ENCODE assay signal across 8 cellular contexts in the genomic region with DNA sequence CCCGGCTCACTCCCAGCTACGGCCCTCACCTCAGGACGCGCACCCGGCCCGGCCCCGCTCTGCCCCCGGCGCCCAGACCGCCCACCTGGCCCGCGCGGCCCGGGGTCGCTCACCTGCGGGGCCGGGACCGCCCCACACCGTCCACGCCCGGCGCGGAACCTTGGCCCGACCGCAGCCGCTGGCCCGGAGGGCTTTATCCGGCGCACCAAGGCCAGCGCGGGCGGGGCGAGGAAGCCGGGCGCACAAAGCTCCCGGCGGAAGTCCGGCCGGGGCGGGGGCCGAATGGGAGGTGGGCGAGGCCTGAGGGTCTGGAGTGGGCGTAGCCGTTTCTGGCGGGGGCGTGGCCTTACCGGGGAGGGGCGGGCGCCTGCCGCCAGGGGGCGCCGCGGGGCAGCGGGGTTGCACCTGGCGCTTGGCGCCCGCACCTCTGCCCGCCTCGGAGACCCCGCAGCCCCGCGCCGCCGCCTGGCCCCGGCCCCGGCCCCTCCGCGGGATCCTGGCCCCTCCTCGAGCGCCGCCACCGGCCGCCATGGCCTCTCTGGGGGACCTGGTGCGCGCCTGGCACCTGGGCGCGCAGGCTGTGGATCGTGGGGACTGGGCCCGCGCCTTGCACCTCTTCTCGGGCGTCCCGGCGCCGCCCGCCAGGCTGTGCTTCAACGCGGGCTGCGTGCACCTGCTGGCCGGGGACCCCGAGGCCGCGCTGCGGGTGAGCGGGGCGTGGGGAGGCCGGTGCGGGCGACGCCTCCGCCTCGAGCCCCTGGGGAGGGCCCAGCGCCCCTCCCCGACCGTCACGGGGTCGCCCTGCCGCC. TPM values are rescaled to one million over a fixed set of nuclear protein-coding genes. Genes with fewer than 3 reads are reported as not detected.
DNase-seq lines count a peak whose midpoint lies in the region; ATAC-seq and TF ChIP-seq lines count a peak whose summit lies in the region.

A gene with protein sequence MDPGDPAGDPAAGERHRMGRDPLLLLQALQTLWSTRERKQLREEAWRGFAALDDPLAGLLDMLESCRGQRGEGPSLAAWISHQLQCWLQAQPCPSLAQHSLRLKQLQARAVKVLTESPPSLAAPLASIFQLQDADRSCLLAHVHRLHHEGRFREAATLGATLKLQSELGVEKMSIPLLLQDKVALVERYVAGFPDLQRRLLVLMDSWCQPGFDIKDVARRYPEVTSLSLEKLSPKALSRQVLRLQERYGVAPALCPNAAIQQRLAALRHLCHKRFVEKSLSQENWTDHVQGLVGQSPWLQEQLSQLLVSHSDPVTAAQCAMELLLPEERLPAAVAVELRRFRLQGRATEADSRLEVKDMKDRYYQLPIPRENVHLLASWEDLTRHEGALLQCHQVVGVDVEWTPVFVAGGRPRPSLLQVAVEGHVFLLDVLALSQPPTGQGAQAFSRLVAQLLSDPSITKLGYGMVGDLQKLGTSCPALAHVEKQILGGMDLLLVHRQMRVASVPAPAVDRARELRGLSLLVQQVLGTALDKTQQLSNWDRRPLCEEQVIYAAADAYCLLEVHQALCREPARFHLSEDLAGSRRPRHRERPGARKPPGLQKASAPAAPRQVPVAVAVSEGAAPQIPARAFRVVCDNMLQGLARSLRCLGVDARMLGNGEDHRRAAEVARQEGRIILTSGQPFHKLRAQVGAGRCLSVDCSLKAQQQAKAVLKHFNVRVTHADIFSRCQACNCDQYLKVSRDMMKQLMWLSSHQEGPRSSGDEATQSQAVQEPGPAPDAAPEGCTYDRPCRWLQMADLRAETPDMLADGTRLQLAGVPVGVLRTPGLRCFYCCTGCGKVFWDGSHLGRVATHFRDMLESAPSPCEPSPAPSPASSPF (minus strand): TSS at position 162 of the 809 bp plus-strand sequence. CDS start 27,805 bp downstream, outside the sequence.
A gene with protein sequence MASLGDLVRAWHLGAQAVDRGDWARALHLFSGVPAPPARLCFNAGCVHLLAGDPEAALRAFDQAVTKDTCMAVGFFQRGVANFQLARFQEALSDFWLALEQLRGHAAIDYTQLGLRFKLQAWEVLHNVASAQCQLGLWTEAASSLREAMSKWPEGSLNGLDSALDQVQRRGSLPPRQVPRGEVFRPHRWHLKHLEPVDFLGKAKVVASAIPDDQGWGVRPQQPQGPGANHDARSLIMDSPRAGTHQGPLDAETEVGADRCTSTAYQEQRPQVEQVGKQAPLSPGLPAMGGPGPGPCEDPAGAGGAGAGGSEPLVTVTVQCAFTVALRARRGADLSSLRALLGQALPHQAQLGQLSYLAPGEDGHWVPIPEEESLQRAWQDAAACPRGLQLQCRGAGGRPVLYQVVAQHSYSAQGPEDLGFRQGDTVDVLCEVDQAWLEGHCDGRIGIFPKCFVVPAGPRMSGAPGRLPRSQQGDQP (plus strand): TSS at position 393 of the 809 bp plus-strand sequence. CDS start 137 bp downstream, at position 530.

- H3K9me3 ChIP-seq in Caco-2: no peaks in the 10 kb centered on the region
- no peaks in the 10 kb centered on the region for H3K9me3 ChIP-seq in NT2/D1 (ENCODE audit: insufficient read depth, low read length)
- H3K9me3 ChIP-seq in mononuclear cell (ENCODE audit: low read depth, low read length): no peaks in the 10 kb centered on the region

- POLR2A ChIA-PET in Caco-2 (lab: Charles Lee): interaction anchor here (0.6 to 1.5 kb wide), 11 partner anchors 14 to 222 kb away, joined by 3 to 11 read pairs (median 7); a partner anchor contains a TSS

- H3K36me3 ChIP-seq in Caco-2 (ENCODE audit: control insufficient read depth, insufficient read depth, low read length): no peaks in the 10 kb centered on the region
- H3K36me3 ChIP-seq in NT2/D1 (ENCODE audit: insufficient read depth, insufficient read length, low read length): peaks cover 5% of the 10 kb centered on the region

- DNase-seq in Caco-2: peak; percentile 94 to 97
- DNase-seq in HT-29 (ENCODE audit: low spot score): peak; percentile 95
- peak; percentile 87 for DNase-seq in NT2/D1 (ENCODE audit: low read depth, low spot score)
- DNase-seq in activated CD8-positive, alpha-beta memory T cell treated with anti-CD3 and anti-CD28 coated beads, Interleukin-2, amount 50 U/mL, for 4 hours: peak; percentile 90
- DNase-seq in epidermal melanocyte (ENCODE audit: insufficient read length, low spot score): peak; percentile 91
- DNase-seq in stimulated activated CD8-positive, alpha-beta memory T cell treated with anti-CD3 and anti-CD28 coated beads, Interleukin-2, amount 100 ng/mL, for 1 hour (ENCODE audit: low read depth in 2 of 2): peak; percentile 91 to 92

- peaks cover 4% of the 10 kb centered on the region for H3K36me3 Mint-ChIP-seq in Caco-2 (ENCODE audit: insufficient read depth, unreplicated experiment)

- ATAC-seq in GM21360 (IDR thresholded peaks at IDR 0.05; ENCODE audit: unreplicated experiment): peak; percentile 80

- no peaks in the 10 kb centered on the region for H3K27me3 Mint-ChIP-seq in Caco-2 (ENCODE audit: insufficient read depth, unreplicated experiment)

- BruUV-seq in Caco-2 (replicated peaks; lab: Mats Ljungman, UMichigan): no TSS peak

- CTCF ChIA-PET in Caco-2 (lab: Charles Lee): interaction anchor here (0.6 to 2.4 kb wide), 22 partner anchors 10 to 877 kb away, joined by 3 to 40 read pairs (median 6); a partner anchor contains a TSS

- H3K4me1 ChIP-seq in Caco-2 (peaks cover 16% of the 10 kb centered on the region), NT2/D1 (ENCODE audit: insufficient read depth, insufficient read length) (peaks cover 9% of the 10 kb centered on the region), mononuclear cell (ENCODE audit: insufficient read depth, low read length) (peaks cover 27% of the 10 kb centered on the region)

- intact Hi-C loops in Caco-2 (cut with micrococcal nuclease; ENCODE audit: unreplicated experiment): loop anchor here (1.0 to 5.0 kb wide), 3 partner anchors 18 to 121 kb away; a partner anchor contains a TSS

- H3K4me1 Mint-ChIP-seq in Caco-2 (ENCODE audit: low read depth, unreplicated experiment): peaks cover 6% of the 10 kb centered on the region

- H3K9ac ChIP-seq in NT2/D1 (ENCODE audit: insufficient read length, low read depth): peak within 1 kb of the TSS; percentile 86

- peak within 1 kb of the TSS; percentile 78 for H3K4me3 Mint-ChIP-seq in Caco-2 (ENCODE audit: unreplicated experiment)

- H3K4me3 ChIP-seq in Caco-2 (ENCODE audit: low read depth, low read length): peak within 1 kb of the TSS; percentile 73
- H3K4me3 ChIP-seq in NT2/D1 (ENCODE audit: insufficient read length, low read depth): peak within 1 kb of the TSS; percentile 78
- peak within 1 kb of the TSS; percentile 70 for H3K4me3 ChIP-seq in mononuclear cell (ENCODE audit: low read length)

- H3K9me3 Mint-ChIP-seq in Caco-2 (ENCODE audit: unreplicated experiment): no peaks in the 10 kb centered on the region

- no peaks in the 10 kb centered on the region for H3K27me3 ChIP-seq in Caco-2 (replicated peaks; ENCODE audit: control insufficient read depth, insufficient read depth, low read length)
- peaks cover 20% of the 10 kb centered on the region for H3K27me3 ChIP-seq in NT2/D1 (ENCODE audit: insufficient read depth, insufficient read length)
- H3K27me3 ChIP-seq in mononuclear cell (ENCODE audit: insufficient read depth, low read length): no peaks in the 10 kb centered on the region

- peak; percentile 64 to 67 for TF ChIP-seq CTCF in Caco-2 (IDR thresholded peaks at IDR 0.05; ENCODE audit: insufficient read depth in 1 of 2, low read depth in 1 of 2, low read length in 1 of 2, severe bottlenecking in 1 of 2, unreplicated experiment in 1 of 2)

- H3K27ac Mint-ChIP-seq in Caco-2 (ENCODE audit: unreplicated experiment): peak within 1 kb of the TSS; percentile 58

RNA-seq across cellular contexts. Expression of the first gene that starts in this region (rescaled TPM):
- total RNA-seq in Caco-2 (2022): 10.9 and 11.2 TPM in 2 replicates
- total RNA-seq in HT-29 (2014; rRNA removed; shearing (Covaris generic)): 7.6 and 14.1 TPM in 2 replicates
- total RNA-seq in mononuclear cell: 6.1 TPM

RNA-seq across cellular contexts. Expression of the second gene that starts in this region (rescaled TPM):
- total RNA-seq in Caco-2 (2022) (7.3 and 8.6 TPM in 2 replicates), mononuclear cell (2.2 TPM)
- 1.5 and 3.7 TPM in 2 replicates for total RNA-seq in HT-29 (2014; rRNA removed; shearing (Covaris generic))

Comparison
In these comparisons a context has a peak if more than half of its experiments do, and no peak if none do; other contexts are left out.
1. Peak in every context shown above with its lines: DNase-seq, ATAC-seq and H3K4me3 ChIP-seq.